13 cellular contexts compared by ENCODE assay signal in the genomic region with DNA sequence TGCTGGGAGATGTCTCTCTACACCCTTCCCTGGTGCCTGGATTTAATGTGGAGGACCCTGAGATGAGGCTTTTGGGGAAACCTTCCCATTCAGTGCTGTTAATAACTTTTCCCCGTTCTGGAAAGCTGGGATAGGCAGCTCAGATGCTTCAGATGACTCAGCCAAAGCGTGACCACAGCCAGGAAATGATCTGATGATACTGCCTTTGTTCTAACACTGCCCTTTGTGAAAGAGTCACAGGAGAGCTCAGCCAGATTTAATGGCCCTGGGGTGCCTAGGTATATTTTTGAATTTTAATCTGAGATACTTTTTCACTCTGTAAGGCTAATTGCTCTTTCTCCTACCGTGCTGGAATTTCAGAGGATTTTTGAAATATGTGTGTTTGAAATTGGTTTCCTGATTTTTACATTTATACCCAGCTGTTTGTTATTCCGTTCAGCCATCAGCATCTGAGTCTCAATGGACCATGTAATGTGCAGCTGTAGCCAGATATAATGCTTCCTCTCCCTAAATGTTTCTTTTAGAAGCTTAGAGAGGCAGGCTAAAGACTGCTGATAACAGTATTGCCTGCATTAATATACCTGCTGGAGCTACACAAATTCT. TPM values are rescaled to one million over a fixed set of nuclear protein-coding genes. Genes with fewer than 3 reads are reported as not detected.
DNase-seq lines count a peak whose midpoint lies in the region; ATAC-seq, FAIRE-seq and TF ChIP-seq lines count a peak whose summit lies in the region.
"Had no signal": no experiment of that assay in that cellular context is flagged by ENCODE, and none has a peak within 500 bp of the region (broad histone marks: within the 10 kb centered on the region; RNA-seq: fewer than 3 reads in every experiment).

No MANE protein-coding gene starts in this region.

- DNase-seq in Daoy (ENCODE audit: low read depth) (peak; percentile 76), RCC 7860 (ENCODE audit: low spot score) (peak; percentile 43), fibroblast of the aortic adventitia (ENCODE audit: low read depth) (peak; percentile 83), mucosa of gallbladder (ENCODE audit: low spot score) (peak; percentile 48), epidermal melanocyte (ENCODE audit: insufficient read length, low spot score) (no peak), 8988T (no peak), putamen (ENCODE audit: low spot score) (no peak)
- DNase-seq: activated CD4-positive, CD25-positive, alpha-beta regulatory T cell; central memory CD4-positive, alpha-beta T cell; NCI-H1417; retina had no signal

- no peak overlapping the region for H3K4me3 ChIP-seq in fibroblast of the aortic adventitia (ENCODE audit: low read depth, low read length)
- H3K4me3 ChIP-seq: thyroid gland had no signal

- no peak for TF ChIP-seq CTCF in fibroblast of the aortic adventitia (IDR thresholded peaks at IDR 0.05; ENCODE audit: insufficient read depth, low read length)

- ATAC-seq in HG03108 (IDR thresholded peaks at IDR 0.05; ENCODE audit: unreplicated experiment): no peak

- peak; percentile 65 for FAIRE-seq in RCC 7860 (lab: Jason Lieb, UNC)

RNA-seq across cellular contexts. Expression of gene CELF2, which starts 17.7 kb away (rescaled TPM):
- 0.24 and 0.51 TPM in 2 replicates for total RNA-seq in Daoy (2014; rRNA removed; shearing (Covaris generic))
- total RNA-seq in fibroblast of the aortic adventitia (ENCODE audit: low replicate concordance): 21.9 and 42.8 TPM in 2 replicates
- 24.6 TPM for total RNA-seq in mucosa of gallbladder

Comparison
In these comparisons a context has a peak if more than half of its experiments do, and no peak if none do; other contexts are left out.
1. DNase-seq: peak in Daoy (single experiment), RCC 7860 (single experiment), fibroblast of the aortic adventitia (single experiment) and mucosa of gallbladder (single experiment); none in epidermal melanocyte (single experiment), 8988T (single experiment) and putamen (single experiment).
2. RNA of gene CELF2, which starts 17.7 kb away (total RNA-seq): 24.6 TPM in mucosa of gallbladder (single experiment) and 21.9 to 42.8 TPM in fibroblast of the aortic adventitia; 0.24 to 0.51 TPM in Daoy; every median in the first group is over 10 times any median in the second.